ENCODE assay signal across 8 cellular contexts in genomic region chr17:82297804-82298537, GRCh38. TPM values are rescaled to one million over a fixed set of nuclear protein-coding genes. Genes with fewer than 3 reads are reported as not detected.
A peak's percentile ranks its signal among the peaks of the same experiment; 100 is the strongest.
DNase-seq lines count a peak whose midpoint lies in the region; ATAC-seq and TF ChIP-seq lines count a peak whose summit lies in the region.

No MANE protein-coding gene starts in this region.

- peak; percentile 39 for ATAC-seq in HG02610 (IDR thresholded peaks at IDR 0.05; ENCODE audit: unreplicated experiment)

- CTCF ChIA-PET in activated CD4-positive, alpha-beta memory T cell treated with anti-CD3 and anti-CD28 coated beads, Interleukin-2, amount 10 ng/mL, durations not matched to agents 7 days and 5 days (lab: Charles Lee), result interaction anchor here (0.6 to 4.0 kb wide), 11 partner anchors 11 to 267 kb away, joined by 3 to 32 read pairs (median 5); partner anchors contain the start of gene CD7

- no peaks in the 10 kb centered on the region for H3K27me3 Mint-ChIP-seq in activated CD4-positive, alpha-beta memory T cell treated with anti-CD3 and anti-CD28 coated beads, Interleukin-2, amount 10 ng/mL, durations not matched to agents 7 days and 5 days
- H3K27me3 Mint-ChIP-seq in neural progenitor cell (ENCODE audit: insufficient read depth, low read depth), result peaks cover 6% of the 10 kb centered on the region

- H3K4me3 Mint-ChIP-seq in activated CD4-positive, alpha-beta memory T cell treated with anti-CD3 and anti-CD28 coated beads, Interleukin-2, amount 10 ng/mL, durations not matched to agents 7 days and 5 days, result peak overlapping the region; percentile 88
- H3K4me3 Mint-ChIP-seq in neural progenitor cell, result no peak overlapping the region

- WGBS in mesenchymal stem cell, result 63% methylated on average over 31 of the region's 36 CpGs

- H2BK12ac ChIP-seq in mesenchymal stem cell (ENCODE audit: low read length in 2 of 2), result peak overlapping the region in 1 of 2 experiments; percentile 70

- H3K27me3 ChIP-seq in GM06990 (replicated peaks; ENCODE audit: control insufficient read depth, insufficient read depth, low read length) (no peaks in the 10 kb centered on the region), mesenchymal stem cell (ENCODE audit: control insufficient read depth in 1 of 2, insufficient read depth in 1 of 2, low read length in 2 of 2) (peaks cover 0 to 3% of the 10 kb centered on the region in 2 experiments), neural progenitor cell (peaks cover 27% of the 10 kb centered on the region)

- H3K9me3 Mint-ChIP-seq in activated CD4-positive, alpha-beta memory T cell treated with anti-CD3 and anti-CD28 coated beads, Interleukin-2, amount 10 ng/mL, durations not matched to agents 7 days and 5 days, result no peaks in the 10 kb centered on the region
- H3K9me3 Mint-ChIP-seq in neural progenitor cell, result no peaks in the 10 kb centered on the region

- no peak overlapping the region for H2AK5ac ChIP-seq in mesenchymal stem cell (ENCODE audit: low read length, severe bottlenecking)

- H3K36me3 Mint-ChIP-seq in activated CD4-positive, alpha-beta memory T cell treated with anti-CD3 and anti-CD28 coated beads, Interleukin-2, amount 10 ng/mL, durations not matched to agents 7 days and 5 days (ENCODE audit: low read depth), result peaks cover 15% of the 10 kb centered on the region
- no peaks in the 10 kb centered on the region for H3K36me3 Mint-ChIP-seq in neural progenitor cell

- H3K9me3 ChIP-seq in mesenchymal stem cell (ENCODE audit: control insufficient read depth, low read length) (no peaks in the 10 kb centered on the region), neural progenitor cell (ENCODE audit: low read depth) (no peaks in the 10 kb centered on the region)

- peak overlapping the region; percentile 73 for H4K91ac ChIP-seq in mesenchymal stem cell (ENCODE audit: low read length)

- H3K4me1 ChIP-seq in mesenchymal stem cell (ENCODE audit: control insufficient read depth, insufficient read depth, low read depth, low read length) (peaks cover 38% of the 10 kb centered on the region), neural progenitor cell (peaks cover 7% of the 10 kb centered on the region)

- H3K79me1 ChIP-seq in mesenchymal stem cell (replicated peaks; ENCODE audit: low read length, poor library complexity, severe bottlenecking), result no peaks in the 10 kb centered on the region

- H3K4ac ChIP-seq in mesenchymal stem cell (ENCODE audit: low read depth in 1 of 2, low read length in 2 of 2), result peak overlapping the region in 1 of 2 experiments; percentile 29

- peak overlapping the region; percentile 44 for H2BK15ac ChIP-seq in mesenchymal stem cell (ENCODE audit: low read depth, poor library complexity, severe bottlenecking)

- H4K8ac ChIP-seq in mesenchymal stem cell (ENCODE audit: low read length), result peak overlapping the region; percentile 71

- H3K36me3 ChIP-seq in GM06990 (ENCODE audit: control insufficient read depth, insufficient read depth, low read length), result no peaks in the 10 kb centered on the region
- H3K36me3 ChIP-seq in mesenchymal stem cell (ENCODE audit: control insufficient read depth in 1 of 2, insufficient read depth in 2 of 2, low read depth in 1 of 2, low read length in 2 of 2), result no peaks in the 10 kb centered on the region
- no peaks in the 10 kb centered on the region for H3K36me3 ChIP-seq in neural progenitor cell

- DNase-seq in GM06990 (ENCODE audit: extremely low read depth, insufficient read length) (peak; percentile 86), NCI-H446 treated with DMSO at 0.1 percent for 48 hours (lab: John Stamatoyannopoulos, UW) (peak; percentile 14), dermis microvascular lymphatic vessel endothelial cell (ENCODE audit: low read depth in 2 of 2) (peak; percentile 85 to 91), mesenchymal stem cell (peak; percentile 89), neural progenitor cell (ENCODE audit: low spot score) (no peak)
- peak; percentile 93 for DNase-seq in activated CD4-positive, alpha-beta memory T cell treated with anti-CD3 and anti-CD28 coated beads, Interleukin-2, amount 10 ng/mL, durations not matched to agents 7 days and 5 days
- DNase-seq in stimulated activated CD8-positive, alpha-beta memory T cell treated with anti-CD3 and anti-CD28 coated beads, Interleukin-15, amount 100 ng/mL, for 4 hours (ENCODE audit: low read depth in 2 of 2), result peak; percentile 83 to 95

- H2BK5ac ChIP-seq in mesenchymal stem cell (ENCODE audit: low read depth, low read length, poor library complexity, severe bottlenecking), result no peak overlapping the region

- peaks cover 15% of the 10 kb centered on the region for H3F3A ChIP-seq in neural progenitor cell (ENCODE audit: low read depth)

- H3K27ac Mint-ChIP-seq in activated CD4-positive, alpha-beta memory T cell treated with anti-CD3 and anti-CD28 coated beads, Interleukin-2, amount 10 ng/mL, durations not matched to agents 7 days and 5 days, result peak overlapping the region; percentile 100
- no peak overlapping the region for H3K27ac Mint-ChIP-seq in neural progenitor cell

- H4K20me1 ChIP-seq in neural progenitor cell (ENCODE audit: low read depth), result peaks cover 6% of the 10 kb centered on the region

- H3K9ac ChIP-seq in mesenchymal stem cell (ENCODE audit: low read length) (peak overlapping the region; percentile 92), neural progenitor cell (no peak overlapping the region)

- H3K27ac ChIP-seq in mesenchymal stem cell (ENCODE audit: low read length, poor library complexity, severe bottlenecking) (peak overlapping the region; percentile 64), neural progenitor cell (no peak overlapping the region)

- POLR2A ChIA-PET in activated CD4-positive, alpha-beta memory T cell treated with anti-CD3 and anti-CD28 coated beads, Interleukin-2, amount 10 ng/mL, durations not matched to agents 7 days and 5 days (lab: Charles Lee), result interaction anchor here (0.5 to 7.6 kb wide), 36 partner anchors 9 to 595 kb away, joined by 3 to 120 read pairs (median 6); partner anchors contain the start of genes CD7, CENPX, CSNK1D and DCXR

- no peak overlapping the region for H3K14ac ChIP-seq in mesenchymal stem cell (ENCODE audit: low read length in 2 of 2)

- H3K4me1 Mint-ChIP-seq in activated CD4-positive, alpha-beta memory T cell treated with anti-CD3 and anti-CD28 coated beads, Interleukin-2, amount 10 ng/mL, durations not matched to agents 7 days and 5 days, result peaks cover 87% of the 10 kb centered on the region
- H3K4me1 Mint-ChIP-seq in neural progenitor cell, result peaks cover 41% of the 10 kb centered on the region

- H2AFZ ChIP-seq in mesenchymal stem cell (ENCODE audit: low read depth, low read length), result no peak overlapping the region
- H2AFZ ChIP-seq in neural progenitor cell (replicated peaks), result no peak overlapping the region

- H3K23ac ChIP-seq in mesenchymal stem cell (ENCODE audit: low read length in 2 of 2), result peak overlapping the region in 1 of 2 experiments; percentile 16

- no peaks in the 10 kb centered on the region for H3K79me2 ChIP-seq in neural progenitor cell (ENCODE audit: low read depth)

- H3K18ac ChIP-seq in mesenchymal stem cell (ENCODE audit: low read depth in 1 of 2, low read length in 2 of 2), result peak overlapping the region in 1 of 2 experiments; percentile 83

- H3K4me3 ChIP-seq in GM06990 (replicated peaks; ENCODE audit: low read depth, low read length) (peak overlapping the region; percentile 73), mesenchymal stem cell (ENCODE audit: insufficient read depth in 1 of 2, low read depth in 1 of 2, low read length in 2 of 2) (peak overlapping the region; percentile 32 to 71), neural progenitor cell (no peak overlapping the region)

- H3K4me2 ChIP-seq in mesenchymal stem cell (ENCODE audit: low read length, poor library complexity, severe bottlenecking) (peak overlapping the region; percentile 49), neural progenitor cell (no peak overlapping the region)

- TF ChIP-seq CTCF in GM06990 (IDR thresholded peaks at IDR 0.05; ENCODE audit: insufficient read depth, low read length, poor library complexity, severe bottlenecking), result no peak
- TF ChIP-seq CTCF in neural progenitor cell (IDR thresholded peaks at IDR 0.05), result no peak

- H2BK120ac ChIP-seq in mesenchymal stem cell (ENCODE audit: low read depth, low read length), result no peak overlapping the region

RNA-seq across cellular contexts. Expression of gene CD7, which starts 19.4 kb away (rescaled TPM):
- 100 to 1,000 TPM; 138 to 140 TPM for total RNA-seq in activated CD4-positive, alpha-beta memory T cell treated with anti-CD3 and anti-CD28 coated beads, Interleukin-2, amount 10 ng/mL, durations not matched to agents 7 days and 5 days
- total RNA-seq in dermis microvascular lymphatic vessel endothelial cell, result not detected in 2 replicates
- polyA plus RNA-seq in mesenchymal stem cell (2013, experiment 1 of 2), result 0.03 TPM
- polyA plus RNA-seq in mesenchymal stem cell (2013, experiment 2 of 2), result 0.12 TPM
- 0.62 TPM in 1 of 2 replicates, not detected in the other for total RNA-seq in neural progenitor cell (ENCODE audit: low replicate concordance)

RNA-seq across cellular contexts. Expression of gene CSNK1D, which starts 24.5 kb away (rescaled TPM):
- 100 to 1,000 TPM; 116 TPM for total RNA-seq in activated CD4-positive, alpha-beta memory T cell treated with anti-CD3 and anti-CD28 coated beads, Interleukin-2, amount 10 ng/mL, durations not matched to agents 7 days and 5 days
- total RNA-seq in dermis microvascular lymphatic vessel endothelial cell (36.1 and 56.0 TPM in 2 replicates), neural progenitor cell (ENCODE audit: low replicate concordance) (41.5 and 60.7 TPM in 2 replicates)
- polyA plus RNA-seq in mesenchymal stem cell (2013, experiment 1 of 2), result 100 TPM
- polyA plus RNA-seq in mesenchymal stem cell (2013, experiment 2 of 2), result 98.8 TPM

RNA-seq across cellular contexts. Expression of gene SECTM1, which starts 35.6 kb away (rescaled TPM):
- total RNA-seq in activated CD4-positive, alpha-beta memory T cell treated with anti-CD3 and anti-CD28 coated beads, Interleukin-2, amount 10 ng/mL, durations not matched to agents 7 days and 5 days, result 10 to 100 TPM; 18.3 to 18.5 TPM
- total RNA-seq in dermis microvascular lymphatic vessel endothelial cell (0.26 and 1.9 TPM in 2 replicates), neural progenitor cell (ENCODE audit: low replicate concordance) (0.12 TPM in 1 of 2 replicates, not detected in the other)
- polyA plus RNA-seq in mesenchymal stem cell (2013, experiment 1 of 2), result 3.1 TPM
- 3.2 TPM for polyA plus RNA-seq in mesenchymal stem cell (2013, experiment 2 of 2)

Comparison
In these comparisons a context has a peak if more than half of its experiments do, and no peak if none do; other contexts are left out.
1. RNA of gene CD7, which starts 19.4 kb away (total RNA-seq): 138 to 140 TPM in activated CD4-positive, alpha-beta memory T cell treated with anti-CD3 and anti-CD28 coated beads, Interleukin-2, amount 10 ng/mL, durations not matched to agents 7 days and 5 days; not detected in dermis microvascular lymphatic vessel endothelial cell and 0.62 TPM in neural progenitor cell; every median in the first group is over 10 times any median in the second.